In genomic region chrX:78103656-78104446, GRCh38 we compare ENCODE assay signal across 1 cellular context.
TF ChIP-seq lines count a peak whose summit lies in the region.

Gene PGK1 (plus strand): TSS chrX:78104248. CDS start chrX:78104341, 93 bp downstream.

TF ChIP-seq in HepG2, 621 proteins besides CTCF, POLR2A, EP300 and RAD21 (continued from another document and continues in another):
- TF ChIP-seq MLXIP (CRISPR knock-in tag; IDR thresholded peaks at IDR 0.05; ENCODE audit: borderline replicate concordance) (no peak), ZFP91 (CRISPR knock-in tag; IDR thresholded peaks at IDR 0.05; ENCODE audit: borderline replicate concordance) (peak; percentile 77), PITX1 (CRISPR knock-in tag; IDR thresholded peaks at IDR 0.05) (peak; percentile 61; the same call in 1 of the 2 replicates), ELF1 (CRISPR knock-in tag; IDR thresholded peaks at IDR 0.05) (peak; percentile 90), ZNF180 (CRISPR knock-in tag; IDR thresholded peaks at IDR 0.05; ENCODE audit: borderline replicate concordance, low read depth) (no peak), ZBTB3 (CRISPR knock-in tag; IDR thresholded peaks at IDR 0.05; ENCODE audit: borderline replicate concordance, low read depth) (peak; percentile 56; the same call in 1 of the 2 replicates), HIC2 (CRISPR knock-in tag; IDR thresholded peaks at IDR 0.05; ENCODE audit: low read depth) (0 out of 2 replicates have a peak, but pooled peaks have one; percentile 15), ZBTB7A (CRISPR knock-in tag; IDR thresholded peaks at IDR 0.05) (no peak), SIX4 (CRISPR knock-in tag; IDR thresholded peaks at IDR 0.05) (no peak), CERS6 (CRISPR knock-in tag; IDR thresholded peaks at IDR 0.05) (no peak), ELF3 (CRISPR knock-in tag; IDR thresholded peaks at IDR 0.05) (peak; percentile 93), CBX5 (CRISPR knock-in tag; IDR thresholded peaks at IDR 0.05; ENCODE audit: borderline replicate concordance) (peak; percentile 71; the same call in 1 of the 2 replicates), SALL2 (CRISPR knock-in tag; IDR thresholded peaks at IDR 0.05) (0 out of 2 replicates have a peak, but pooled peaks have one; percentile 51), BRCA1 (CRISPR knock-in tag; IDR thresholded peaks at IDR 0.05) (0 out of 2 replicates have a peak, but pooled peaks have one; percentile 20), ZNF879 (CRISPR knock-in tag; IDR thresholded peaks at IDR 0.05) (no peak), WIZ (CRISPR knock-in tag; IDR thresholded peaks at IDR 0.05) (no peak), ZNF607 (CRISPR knock-in tag; IDR thresholded peaks at IDR 0.05; ENCODE audit: borderline replicate concordance) (peak; percentile 71; the same call in 1 of the 2 replicates), ZNF451 (CRISPR knock-in tag; IDR thresholded peaks at IDR 0.05) (peak; percentile 60; the same call in 1 of the 2 replicates), HDAC2 (CRISPR knock-in tag; IDR thresholded peaks at IDR 0.05) (peak; percentile 76), ZNF7 (CRISPR knock-in tag; IDR thresholded peaks at IDR 0.05) (no peak), ZNF792 (CRISPR knock-in tag; IDR thresholded peaks at IDR 0.05) (0 out of 2 replicates have a peak, but pooled peaks have one; percentile 66), NFRKB (IDR thresholded peaks at IDR 0.05) (no peak), TCF7L2 (IDR thresholded peaks at IDR 0.05; ENCODE audit: low read depth, low read length) (no peak), NCOA1 (CRISPR knock-in tag; IDR thresholded peaks at IDR 0.05) (no peak), SP1 (IDR thresholded peaks at IDR 0.05) (no peak), SP1 (CRISPR knock-in tag; IDR thresholded peaks at IDR 0.05) (peak; percentile 74), SMAD3 (CRISPR knock-in tag; IDR thresholded peaks at IDR 0.05) (peak; percentile 79), MEIS1 (CRISPR knock-in tag; IDR thresholded peaks at IDR 0.05; ENCODE audit: borderline replicate concordance) (no peak; the same call in none of the 2 replicates), ZNF3 (CRISPR knock-in tag; IDR thresholded peaks at IDR 0.05) (0 out of 2 replicates have a peak, but pooled peaks have one; percentile 10), GTF2F1 (IDR thresholded peaks at IDR 0.05; ENCODE audit: low read length) (no peak), NKX3-1 (CRISPR knock-in tag; IDR thresholded peaks at IDR 0.05) (peak; percentile 44; the same call in 1 of the 2 replicates), ARNTL (CRISPR knock-in tag; IDR thresholded peaks at IDR 0.05) (peak; percentile 78), CCAR2 (optimal IDR thresholded peaks at IDR 0.05; ENCODE audit: low read depth, low read length) (no peak), ZC3H13 (CRISPR knock-in tag; IDR thresholded peaks at IDR 0.05) (peak; percentile 64; the same call in 1 of the 2 replicates), HMG20B (CRISPR knock-in tag; conservative IDR thresholded peaks at IDR 0.05) (no peak), ATF1 (CRISPR knock-in tag; IDR thresholded peaks at IDR 0.05) (peak; percentile 42; the same call in 1 of the 2 replicates), ZNF562 (CRISPR knock-in tag; IDR thresholded peaks at IDR 0.05; ENCODE audit: borderline replicate concordance) (0 out of 2 replicates have a peak, but pooled peaks have one; percentile 45), ATRX (CRISPR knock-in tag; IDR thresholded peaks at IDR 0.05; ENCODE audit: borderline replicate concordance) (no peak), HNRNPK (IDR thresholded peaks at IDR 0.05; ENCODE audit: low read depth, low read length, poor library complexity, severe bottlenecking) (peak; percentile 12), ZNF569 (CRISPR knock-in tag; IDR thresholded peaks at IDR 0.05; ENCODE audit: borderline replicate concordance) (no peak), RXRA (CRISPR knock-in tag; IDR thresholded peaks at IDR 0.05) (peak; percentile 73), ARID2 (CRISPR knock-in tag; IDR thresholded peaks at IDR 0.05; ENCODE audit: borderline replicate concordance) (peak; percentile 55; the same call in 1 of the 2 replicates), TBP (CRISPR knock-in tag; IDR thresholded peaks at IDR 0.05) (no peak)
- TF ChIP-seq, protein P1, sequence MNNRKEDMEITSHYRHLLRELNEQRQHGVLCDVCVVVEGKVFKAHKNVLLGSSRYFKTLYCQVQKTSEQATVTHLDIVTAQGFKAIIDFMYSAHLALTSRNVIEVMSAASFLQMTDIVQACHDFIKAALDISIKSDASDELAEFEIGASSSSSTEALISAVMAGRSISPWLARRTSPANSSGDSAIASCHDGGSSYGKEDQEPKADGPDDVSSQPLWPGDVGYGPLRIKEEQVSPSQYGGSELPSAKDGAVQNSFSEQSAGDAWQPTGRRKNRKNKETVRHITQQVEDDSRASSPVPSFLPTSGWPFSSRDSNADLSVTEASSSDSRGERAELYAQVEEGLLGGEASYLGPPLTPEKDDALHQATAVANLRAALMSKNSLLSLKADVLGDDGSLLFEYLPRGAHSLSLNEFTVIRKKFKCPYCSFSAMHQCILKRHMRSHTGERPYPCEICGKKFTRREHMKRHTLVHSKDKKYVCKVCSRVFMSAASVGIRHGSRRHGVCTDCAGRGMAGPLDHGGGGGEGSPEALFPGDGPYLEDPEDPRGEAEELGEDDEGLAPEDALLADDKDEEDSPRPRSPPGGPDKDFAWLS (CRISPR knock-in tag; IDR thresholded peaks at IDR 0.05; ENCODE audit: borderline replicate concordance): no peak
- TF ChIP-seq, protein P2, sequence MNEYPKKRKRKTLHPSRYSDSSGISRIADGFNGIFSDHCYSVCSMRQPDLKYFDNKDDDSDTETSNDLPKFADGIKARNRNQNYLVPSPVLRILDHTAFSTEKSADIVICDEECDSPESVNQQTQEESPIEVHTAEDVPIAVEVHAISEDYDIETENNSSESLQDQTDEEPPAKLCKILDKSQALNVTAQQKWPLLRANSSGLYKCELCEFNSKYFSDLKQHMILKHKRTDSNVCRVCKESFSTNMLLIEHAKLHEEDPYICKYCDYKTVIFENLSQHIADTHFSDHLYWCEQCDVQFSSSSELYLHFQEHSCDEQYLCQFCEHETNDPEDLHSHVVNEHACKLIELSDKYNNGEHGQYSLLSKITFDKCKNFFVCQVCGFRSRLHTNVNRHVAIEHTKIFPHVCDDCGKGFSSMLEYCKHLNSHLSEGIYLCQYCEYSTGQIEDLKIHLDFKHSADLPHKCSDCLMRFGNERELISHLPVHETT (CRISPR knock-in tag; conservative IDR thresholded peaks at IDR 0.05): peak; percentile 85
- TF ChIP-seq, protein P3, sequence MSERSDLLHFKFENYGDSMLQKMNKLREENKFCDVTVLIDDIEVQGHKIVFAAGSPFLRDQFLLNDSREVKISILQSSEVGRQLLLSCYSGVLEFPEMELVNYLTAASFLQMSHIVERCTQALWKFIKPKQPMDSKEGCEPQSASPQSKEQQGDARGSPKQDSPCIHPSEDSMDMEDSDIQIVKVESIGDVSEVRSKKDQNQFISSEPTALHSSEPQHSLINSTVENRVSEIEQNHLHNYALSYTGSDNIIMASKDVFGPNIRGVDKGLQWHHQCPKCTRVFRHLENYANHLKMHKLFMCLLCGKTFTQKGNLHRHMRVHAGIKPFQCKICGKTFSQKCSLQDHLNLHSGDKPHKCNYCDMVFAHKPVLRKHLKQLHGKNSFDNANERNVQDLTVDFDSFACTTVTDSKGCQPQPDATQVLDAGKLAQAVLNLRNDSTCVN (CRISPR knock-in tag; IDR thresholded peaks at IDR 0.05; ENCODE audit: borderline replicate concordance): no peak
- TF ChIP-seq, protein P4, sequence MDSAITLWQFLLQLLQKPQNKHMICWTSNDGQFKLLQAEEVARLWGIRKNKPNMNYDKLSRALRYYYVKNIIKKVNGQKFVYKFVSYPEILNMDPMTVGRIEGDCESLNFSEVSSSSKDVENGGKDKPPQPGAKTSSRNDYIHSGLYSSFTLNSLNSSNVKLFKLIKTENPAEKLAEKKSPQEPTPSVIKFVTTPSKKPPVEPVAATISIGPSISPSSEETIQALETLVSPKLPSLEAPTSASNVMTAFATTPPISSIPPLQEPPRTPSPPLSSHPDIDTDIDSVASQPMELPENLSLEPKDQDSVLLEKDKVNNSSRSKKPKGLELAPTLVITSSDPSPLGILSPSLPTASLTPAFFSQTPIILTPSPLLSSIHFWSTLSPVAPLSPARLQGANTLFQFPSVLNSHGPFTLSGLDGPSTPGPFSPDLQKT (CRISPR knock-in tag; IDR thresholded peaks at IDR 0.05; ENCODE audit: borderline replicate concordance): no peak
- TF ChIP-seq, protein P5, sequence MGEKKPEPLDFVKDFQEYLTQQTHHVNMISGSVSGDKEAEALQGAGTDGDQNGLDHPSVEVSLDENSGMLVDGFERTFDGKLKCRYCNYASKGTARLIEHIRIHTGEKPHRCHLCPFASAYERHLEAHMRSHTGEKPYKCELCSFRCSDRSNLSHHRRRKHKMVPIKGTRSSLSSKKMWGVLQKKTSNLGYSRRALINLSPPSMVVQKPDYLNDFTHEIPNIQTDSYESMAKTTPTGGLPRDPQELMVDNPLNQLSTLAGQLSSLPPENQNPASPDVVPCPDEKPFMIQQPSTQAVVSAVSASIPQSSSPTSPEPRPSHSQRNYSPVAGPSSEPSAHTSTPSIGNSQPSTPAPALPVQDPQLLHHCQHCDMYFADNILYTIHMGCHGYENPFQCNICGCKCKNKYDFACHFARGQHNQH (CRISPR knock-in tag; IDR thresholded peaks at IDR 0.05): peak; percentile 73
- TF ChIP-seq, protein P6, sequence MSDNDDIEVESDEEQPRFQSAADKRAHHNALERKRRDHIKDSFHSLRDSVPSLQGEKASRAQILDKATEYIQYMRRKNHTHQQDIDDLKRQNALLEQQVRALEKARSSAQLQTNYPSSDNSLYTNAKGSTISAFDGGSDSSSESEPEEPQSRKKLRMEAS (IDR thresholded peaks at IDR 0.05): peak; percentile 93
- TF ChIP-seq, protein P7, sequence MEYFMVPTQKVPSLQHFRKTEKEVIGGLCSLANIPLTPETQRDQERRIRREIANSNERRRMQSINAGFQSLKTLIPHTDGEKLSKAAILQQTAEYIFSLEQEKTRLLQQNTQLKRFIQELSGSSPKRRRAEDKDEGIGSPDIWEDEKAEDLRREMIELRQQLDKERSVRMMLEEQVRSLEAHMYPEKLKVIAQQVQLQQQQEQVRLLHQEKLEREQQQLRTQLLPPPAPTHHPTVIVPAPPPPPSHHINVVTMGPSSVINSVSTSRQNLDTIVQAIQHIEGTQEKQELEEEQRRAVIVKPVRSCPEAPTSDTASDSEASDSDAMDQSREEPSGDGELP (IDR thresholded peaks at IDR 0.05; ENCODE audit: borderline replicate concordance, low read depth): no peak
- TF ChIP-seq, protein P8, sequence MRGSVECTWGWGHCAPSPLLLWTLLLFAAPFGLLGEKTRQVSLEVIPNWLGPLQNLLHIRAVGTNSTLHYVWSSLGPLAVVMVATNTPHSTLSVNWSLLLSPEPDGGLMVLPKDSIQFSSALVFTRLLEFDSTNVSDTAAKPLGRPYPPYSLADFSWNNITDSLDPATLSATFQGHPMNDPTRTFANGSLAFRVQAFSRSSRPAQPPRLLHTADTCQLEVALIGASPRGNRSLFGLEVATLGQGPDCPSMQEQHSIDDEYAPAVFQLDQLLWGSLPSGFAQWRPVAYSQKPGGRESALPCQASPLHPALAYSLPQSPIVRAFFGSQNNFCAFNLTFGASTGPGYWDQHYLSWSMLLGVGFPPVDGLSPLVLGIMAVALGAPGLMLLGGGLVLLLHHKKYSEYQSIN (CRISPR knock-in tag; IDR thresholded peaks at IDR 0.05; ENCODE audit: borderline replicate concordance): no peak
